1 cellular context compared by ENCODE assay signal in the genomic region with DNA sequence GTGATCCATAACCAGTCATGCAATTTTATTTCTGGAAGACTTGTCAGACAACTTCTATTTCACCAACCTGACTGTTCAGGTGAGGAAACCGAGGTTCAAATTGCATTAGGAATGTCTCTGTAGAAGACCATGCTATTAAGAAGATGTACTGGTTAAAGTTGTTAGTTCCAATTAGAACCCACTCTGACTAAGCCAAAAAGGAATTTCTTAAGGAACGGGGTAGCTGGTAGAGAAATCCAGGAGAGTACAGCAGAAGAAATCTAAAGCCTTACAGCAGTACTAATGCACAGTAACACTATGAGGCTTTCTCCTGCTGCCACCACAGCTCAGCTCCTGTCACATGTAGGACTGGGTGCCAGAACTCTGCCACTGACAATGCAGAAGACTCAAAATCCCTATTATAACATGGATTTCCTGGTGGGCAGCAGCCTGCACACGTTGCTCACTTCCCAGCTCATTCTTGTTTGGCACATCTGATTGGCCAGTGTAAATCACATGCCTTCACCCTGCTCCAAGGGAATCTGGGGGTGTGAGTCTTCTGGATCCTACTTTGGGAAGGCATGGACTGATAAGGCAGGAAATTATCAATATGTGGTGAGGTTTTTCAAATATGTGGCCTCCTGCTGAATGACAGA.
A peak's percentile ranks its signal among the peaks of the same experiment; 100 is the strongest.
TF ChIP-seq lines count a peak whose summit lies in the region.

No MANE protein-coding gene starts in this region.

TF ChIP-seq in IMR-90, 13 proteins besides CTCF, POLR2A, EP300 and RAD21:
- TF ChIP-seq, protein P1, sequence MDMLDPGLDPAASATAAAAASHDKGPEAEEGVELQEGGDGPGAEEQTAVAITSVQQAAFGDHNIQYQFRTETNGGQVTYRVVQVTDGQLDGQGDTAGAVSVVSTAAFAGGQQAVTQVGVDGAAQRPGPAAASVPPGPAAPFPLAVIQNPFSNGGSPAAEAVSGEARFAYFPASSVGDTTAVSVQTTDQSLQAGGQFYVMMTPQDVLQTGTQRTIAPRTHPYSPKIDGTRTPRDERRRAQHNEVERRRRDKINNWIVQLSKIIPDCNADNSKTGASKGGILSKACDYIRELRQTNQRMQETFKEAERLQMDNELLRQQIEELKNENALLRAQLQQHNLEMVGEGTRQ (IDR thresholded peaks at IDR 0.05; ENCODE audit: low read depth, low read length) = peak; percentile 81
- TF ChIP-seq CEBPB (IDR thresholded peaks at IDR 0.05; ENCODE audit: low read depth, low read length) = no peak
